Comparison of ENCODE assay signal across 2 cellular contexts in the genomic region with DNA sequence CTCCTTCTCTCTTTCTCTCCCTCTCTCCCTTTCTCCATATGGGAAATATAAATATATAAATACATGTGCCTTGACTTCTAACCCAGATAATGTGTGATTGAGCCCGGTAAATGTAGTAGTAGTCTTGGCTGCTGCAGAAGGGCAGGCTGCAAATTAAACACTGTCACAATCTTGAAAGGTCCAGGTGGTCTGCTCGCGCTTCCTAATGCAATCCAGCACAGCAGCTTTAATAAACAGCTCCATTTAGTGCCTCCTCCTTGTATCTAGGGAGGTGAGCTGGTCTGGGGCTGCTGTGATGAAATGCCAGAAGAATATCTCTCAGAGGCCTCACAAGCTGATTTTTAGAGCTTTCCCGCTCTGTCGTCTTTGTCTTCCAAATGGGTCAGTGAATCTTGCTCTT.
TF ChIP-seq lines count a peak whose summit lies in the region.

No MANE protein-coding gene starts in this region.

TF ChIP-seq in liver, 16 proteins besides CTCF, POLR2A, EP300 and RAD21:
- TF ChIP-seq NR2F2 (IDR thresholded peaks at IDR 0.05) = no peak

TF ChIP-seq in HepG2, 621 proteins besides CTCF, POLR2A, EP300 and RAD21:
- TF ChIP-seq HOXA9 (CRISPR knock-in tag; IDR thresholded peaks at IDR 0.05; ENCODE audit: borderline replicate concordance) (no peak), ZNF251 (CRISPR knock-in tag; IDR thresholded peaks at IDR 0.05) (no peak), SOX13 (IDR thresholded peaks at IDR 0.05) (no peak), SOX13 (CRISPR knock-in tag; conservative IDR thresholded peaks at IDR 0.05 in 1 of 2, IDR thresholded peaks at IDR 0.05 in 1 of 2) (no peak), XBP1 (CRISPR knock-in tag; IDR thresholded peaks at IDR 0.05) (no peak), ZNF558 (CRISPR knock-in tag; IDR thresholded peaks at IDR 0.05; ENCODE audit: borderline replicate concordance) (no peak), ZNF232 (CRISPR knock-in tag; IDR thresholded peaks at IDR 0.05; ENCODE audit: borderline replicate concordance) (no peak), ZBTB3 (CRISPR knock-in tag; IDR thresholded peaks at IDR 0.05; ENCODE audit: borderline replicate concordance, low read depth) (no peak), TSC22D2 (CRISPR knock-in tag; IDR thresholded peaks at IDR 0.05; ENCODE audit: borderline replicate concordance) (no peak), ZFY (CRISPR knock-in tag; IDR thresholded peaks at IDR 0.05) (no peak), ZNF343 (CRISPR knock-in tag; IDR thresholded peaks at IDR 0.05) (no peak), ETV5 (CRISPR knock-in tag; IDR thresholded peaks at IDR 0.05; ENCODE audit: borderline replicate concordance) (no peak), MBD4 (IDR thresholded peaks at IDR 0.05; ENCODE audit: borderline replicate concordance, low read length) (no peak), TGIF2 (CRISPR knock-in tag; IDR thresholded peaks at IDR 0.05) (no peak), ZNF619 (CRISPR knock-in tag; IDR thresholded peaks at IDR 0.05) (no peak), SP4 (CRISPR knock-in tag; IDR thresholded peaks at IDR 0.05) (no peak), ZNF44 (CRISPR knock-in tag; IDR thresholded peaks at IDR 0.05) (no peak)
- TF ChIP-seq, protein P1, sequence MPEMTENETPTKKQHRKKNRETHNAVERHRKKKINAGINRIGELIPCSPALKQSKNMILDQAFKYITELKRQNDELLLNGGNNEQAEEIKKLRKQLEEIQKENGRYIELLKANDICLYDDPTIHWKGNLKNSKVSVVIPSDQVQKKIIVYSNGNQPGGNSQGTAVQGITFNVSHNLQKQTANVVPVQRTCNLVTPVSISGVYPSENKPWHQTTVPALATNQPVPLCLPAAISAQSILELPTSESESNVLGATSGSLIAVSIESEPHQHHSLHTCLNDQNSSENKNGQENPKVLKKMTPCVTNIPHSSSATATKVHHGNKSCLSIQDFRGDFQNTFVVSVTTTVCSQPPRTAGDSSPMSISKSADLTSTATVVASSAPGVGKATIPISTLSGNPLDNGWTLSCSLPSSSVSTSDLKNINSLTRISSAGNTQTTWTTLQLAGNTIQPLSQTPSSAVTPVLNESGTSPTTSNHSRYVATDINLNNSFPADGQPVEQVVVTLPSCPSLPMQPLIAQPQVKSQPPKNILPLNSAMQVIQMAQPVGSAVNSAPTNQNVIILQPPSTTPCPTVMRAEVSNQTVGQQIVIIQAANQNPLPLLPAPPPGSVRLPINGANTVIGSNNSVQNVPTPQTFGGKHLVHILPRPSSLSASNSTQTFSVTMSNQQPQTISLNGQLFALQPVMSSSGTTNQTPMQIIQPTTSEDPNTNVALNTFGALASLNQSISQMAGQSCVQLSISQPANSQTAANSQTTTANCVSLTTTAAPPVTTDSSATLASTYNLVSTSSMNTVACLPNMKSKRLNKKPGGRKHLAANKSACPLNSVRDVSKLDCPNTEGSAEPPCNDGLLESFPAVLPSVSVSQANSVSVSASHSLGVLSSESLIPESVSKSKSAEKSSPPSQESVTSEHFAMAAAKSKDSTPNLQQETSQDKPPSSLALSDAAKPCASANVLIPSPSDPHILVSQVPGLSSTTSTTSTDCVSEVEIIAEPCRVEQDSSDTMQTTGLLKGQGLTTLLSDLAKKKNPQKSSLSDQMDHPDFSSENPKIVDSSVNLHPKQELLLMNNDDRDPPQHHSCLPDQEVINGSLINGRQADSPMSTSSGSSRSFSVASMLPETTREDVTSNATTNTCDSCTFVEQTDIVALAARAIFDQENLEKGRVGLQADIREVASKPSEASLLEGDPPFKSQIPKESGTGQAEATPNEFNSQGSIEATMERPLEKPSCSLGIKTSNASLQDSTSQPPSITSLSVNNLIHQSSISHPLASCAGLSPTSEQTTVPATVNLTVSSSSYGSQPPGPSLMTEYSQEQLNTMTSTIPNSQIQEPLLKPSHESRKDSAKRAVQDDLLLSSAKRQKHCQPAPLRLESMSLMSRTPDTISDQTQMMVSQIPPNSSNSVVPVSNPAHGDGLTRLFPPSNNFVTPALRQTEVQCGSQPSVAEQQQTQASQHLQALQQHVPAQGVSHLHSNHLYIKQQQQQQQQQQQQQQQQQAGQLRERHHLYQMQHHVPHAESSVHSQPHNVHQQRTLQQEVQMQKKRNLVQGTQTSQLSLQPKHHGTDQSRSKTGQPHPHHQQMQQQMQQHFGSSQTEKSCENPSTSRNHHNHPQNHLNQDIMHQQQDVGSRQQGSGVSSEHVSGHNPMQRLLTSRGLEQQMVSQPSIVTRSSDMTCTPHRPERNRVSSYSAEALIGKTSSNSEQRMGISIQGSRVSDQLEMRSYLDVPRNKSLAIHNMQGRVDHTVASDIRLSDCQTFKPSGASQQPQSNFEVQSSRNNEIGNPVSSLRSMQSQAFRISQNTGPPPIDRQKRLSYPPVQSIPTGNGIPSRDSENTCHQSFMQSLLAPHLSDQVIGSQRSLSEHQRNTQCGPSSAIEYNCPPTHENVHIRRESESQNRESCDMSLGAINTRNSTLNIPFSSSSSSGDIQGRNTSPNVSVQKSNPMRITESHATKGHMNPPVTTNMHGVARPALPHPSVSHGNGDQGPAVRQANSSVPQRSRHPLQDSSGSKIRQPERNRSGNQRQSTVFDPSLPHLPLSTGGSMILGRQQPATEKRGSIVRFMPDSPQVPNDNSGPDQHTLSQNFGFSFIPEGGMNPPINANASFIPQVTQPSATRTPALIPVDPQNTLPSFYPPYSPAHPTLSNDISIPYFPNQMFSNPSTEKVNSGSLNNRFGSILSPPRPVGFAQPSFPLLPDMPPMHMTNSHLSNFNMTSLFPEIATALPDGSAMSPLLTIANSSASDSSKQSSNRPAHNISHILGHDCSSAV (CRISPR knock-in tag; IDR thresholded peaks at IDR 0.05; ENCODE audit: borderline replicate concordance) = no peak
- TF ChIP-seq, protein P2, sequence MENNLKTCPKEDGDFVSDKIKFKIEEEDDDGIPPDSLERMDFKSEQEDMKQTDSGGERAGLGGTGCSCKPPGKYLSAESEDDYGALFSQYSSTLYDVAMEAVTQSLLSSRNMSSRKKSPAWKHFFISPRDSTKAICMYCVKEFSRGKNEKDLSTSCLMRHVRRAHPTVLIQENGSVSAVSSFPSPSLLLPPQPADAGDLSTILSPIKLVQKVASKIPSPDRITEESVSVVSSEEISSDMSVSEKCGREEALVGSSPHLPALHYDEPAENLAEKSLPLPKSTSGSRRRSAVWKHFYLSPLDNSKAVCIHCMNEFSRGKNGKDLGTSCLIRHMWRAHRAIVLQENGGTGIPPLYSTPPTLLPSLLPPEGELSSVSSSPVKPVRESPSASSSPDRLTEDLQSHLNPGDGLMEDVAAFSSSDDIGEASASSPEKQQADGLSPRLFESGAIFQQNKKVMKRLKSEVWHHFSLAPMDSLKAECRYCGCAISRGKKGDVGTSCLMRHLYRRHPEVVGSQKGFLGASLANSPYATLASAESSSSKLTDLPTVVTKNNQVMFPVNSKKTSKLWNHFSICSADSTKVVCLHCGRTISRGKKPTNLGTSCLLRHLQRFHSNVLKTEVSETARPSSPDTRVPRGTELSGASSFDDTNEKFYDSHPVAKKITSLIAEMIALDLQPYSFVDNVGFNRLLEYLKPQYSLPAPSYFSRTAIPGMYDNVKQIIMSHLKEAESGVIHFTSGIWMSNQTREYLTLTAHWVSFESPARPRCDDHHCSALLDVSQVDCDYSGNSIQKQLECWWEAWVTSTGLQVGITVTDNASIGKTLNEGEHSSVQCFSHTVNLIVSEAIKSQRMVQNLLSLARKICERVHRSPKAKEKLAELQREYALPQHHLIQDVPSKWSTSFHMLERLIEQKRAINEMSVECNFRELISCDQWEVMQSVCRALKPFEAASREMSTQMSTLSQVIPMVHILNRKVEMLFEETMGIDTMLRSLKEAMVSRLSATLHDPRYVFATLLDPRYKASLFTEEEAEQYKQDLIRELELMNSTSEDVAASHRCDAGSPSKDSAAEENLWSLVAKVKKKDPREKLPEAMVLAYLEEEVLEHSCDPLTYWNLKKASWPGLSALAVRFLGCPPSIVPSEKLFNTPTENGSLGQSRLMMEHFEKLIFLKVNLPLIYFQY (CRISPR knock-in tag; IDR thresholded peaks at IDR 0.05; ENCODE audit: borderline replicate concordance) = no peak
- TF ChIP-seq, protein P3, sequence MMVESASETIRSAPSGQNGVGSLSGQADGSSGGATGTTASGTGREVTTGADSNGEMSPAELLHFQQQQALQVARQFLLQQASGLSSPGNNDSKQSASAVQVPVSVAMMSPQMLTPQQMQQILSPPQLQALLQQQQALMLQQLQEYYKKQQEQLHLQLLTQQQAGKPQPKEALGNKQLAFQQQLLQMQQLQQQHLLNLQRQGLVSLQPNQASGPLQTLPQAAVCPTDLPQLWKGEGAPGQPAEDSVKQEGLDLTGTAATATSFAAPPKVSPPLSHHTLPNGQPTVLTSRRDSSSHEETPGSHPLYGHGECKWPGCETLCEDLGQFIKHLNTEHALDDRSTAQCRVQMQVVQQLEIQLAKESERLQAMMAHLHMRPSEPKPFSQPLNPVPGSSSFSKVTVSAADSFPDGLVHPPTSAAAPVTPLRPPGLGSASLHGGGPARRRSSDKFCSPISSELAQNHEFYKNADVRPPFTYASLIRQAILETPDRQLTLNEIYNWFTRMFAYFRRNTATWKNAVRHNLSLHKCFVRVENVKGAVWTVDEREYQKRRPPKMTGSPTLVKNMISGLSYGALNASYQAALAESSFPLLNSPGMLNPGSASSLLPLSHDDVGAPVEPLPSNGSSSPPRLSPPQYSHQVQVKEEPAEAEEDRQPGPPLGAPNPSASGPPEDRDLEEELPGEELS (CRISPR knock-in tag; IDR thresholded peaks at IDR 0.05) = no peak
- TF ChIP-seq, protein P4, sequence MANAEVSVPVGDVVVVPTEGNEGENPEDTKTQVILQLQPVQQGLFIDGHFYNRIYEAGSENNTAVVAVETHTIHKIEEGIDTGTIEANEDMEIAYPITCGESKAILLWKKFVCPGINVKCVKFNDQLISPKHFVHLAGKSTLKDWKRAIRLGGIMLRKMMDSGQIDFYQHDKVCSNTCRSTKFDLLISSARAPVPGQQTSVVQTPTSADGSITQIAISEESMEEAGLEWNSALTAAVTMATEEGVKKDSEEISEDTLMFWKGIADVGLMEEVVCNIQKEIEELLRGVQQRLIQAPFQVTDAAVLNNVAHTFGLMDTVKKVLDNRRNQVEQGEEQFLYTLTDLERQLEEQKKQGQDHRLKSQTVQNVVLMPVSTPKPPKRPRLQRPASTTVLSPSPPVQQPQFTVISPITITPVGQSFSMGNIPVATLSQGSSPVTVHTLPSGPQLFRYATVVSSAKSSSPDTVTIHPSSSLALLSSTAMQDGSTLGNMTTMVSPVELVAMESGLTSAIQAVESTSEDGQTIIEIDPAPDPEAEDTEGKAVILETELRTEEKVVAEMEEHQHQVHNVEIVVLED (CRISPR knock-in tag; IDR thresholded peaks at IDR 0.05; ENCODE audit: borderline replicate concordance) = no peak
TF ChIP-seq in HepG2: peak in this region for 0.
